In the genomic region with DNA sequence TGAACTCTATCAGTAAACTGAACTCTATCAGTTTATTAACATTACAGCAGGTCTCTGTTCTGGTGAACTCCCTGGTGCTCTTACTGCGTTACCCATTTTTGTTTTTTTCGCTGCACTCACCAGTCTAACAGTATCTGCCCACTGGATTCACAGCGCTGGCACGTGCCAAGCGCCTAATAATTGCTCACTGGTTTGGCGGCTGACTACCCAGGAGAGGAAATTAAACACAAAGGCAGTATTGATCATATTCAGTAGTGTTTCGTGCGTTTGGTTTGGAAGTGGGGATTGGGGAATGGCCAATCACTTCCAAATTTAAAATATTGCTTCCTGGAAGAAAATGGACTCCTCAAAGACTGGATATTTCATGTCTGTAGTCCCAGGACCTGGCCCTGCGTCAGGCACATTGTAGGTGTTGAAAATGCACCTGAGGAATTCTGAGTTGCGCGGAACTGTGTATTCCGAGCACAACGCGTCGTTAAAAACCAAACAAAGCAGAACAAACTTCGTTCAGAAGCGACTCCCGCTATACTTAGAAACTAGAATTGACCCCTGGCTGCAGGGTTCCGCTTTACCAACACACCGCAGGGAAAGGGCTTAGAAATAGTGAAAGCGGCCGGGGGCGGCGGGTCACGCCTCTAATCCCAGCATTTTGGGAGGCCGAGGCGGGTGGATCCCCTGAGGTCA, we compare ENCODE assay signal across 1 cellular context.
TF ChIP-seq lines count a peak whose summit lies in the region.

No MANE protein-coding gene starts in this region.

TF ChIP-seq in K562, 482 proteins besides CTCF, POLR2A, EP300 and RAD21 (continued from another document and continues in another):
- TF ChIP-seq YY1 (IDR thresholded peaks at IDR 0.05; ENCODE audit: borderline replicate concordance in 1 of 3, control insufficient read depth in 1 of 3, extremely low read depth in 1 of 3, insufficient read depth in 3 of 3, insufficient read length in 1 of 3, insufficient replicate concordance in 2 of 3, low read depth in 1 of 3, low read length in 2 of 3), result peak in 1 of 3 experiments; percentile 59
- no peak for TF ChIP-seq ARID1B (IDR thresholded peaks at IDR 0.05)
- TF ChIP-seq HNRNPL (IDR thresholded peaks at IDR 0.05; ENCODE audit: low read depth, low read length), result no peak
- no peak for TF ChIP-seq CHCHD3 (CRISPR knock-in tag; IDR thresholded peaks at IDR 0.05)
- TF ChIP-seq, protein P1, sequence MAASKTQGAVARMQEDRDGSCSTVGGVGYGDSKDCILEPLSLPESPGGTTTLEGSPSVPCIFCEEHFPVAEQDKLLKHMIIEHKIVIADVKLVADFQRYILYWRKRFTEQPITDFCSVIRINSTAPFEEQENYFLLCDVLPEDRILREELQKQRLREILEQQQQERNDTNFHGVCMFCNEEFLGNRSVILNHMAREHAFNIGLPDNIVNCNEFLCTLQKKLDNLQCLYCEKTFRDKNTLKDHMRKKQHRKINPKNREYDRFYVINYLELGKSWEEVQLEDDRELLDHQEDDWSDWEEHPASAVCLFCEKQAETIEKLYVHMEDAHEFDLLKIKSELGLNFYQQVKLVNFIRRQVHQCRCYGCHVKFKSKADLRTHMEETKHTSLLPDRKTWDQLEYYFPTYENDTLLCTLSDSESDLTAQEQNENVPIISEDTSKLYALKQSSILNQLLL (CRISPR knock-in tag; IDR thresholded peaks at IDR 0.05; ENCODE audit: borderline replicate concordance), result no peak
- no peak for TF ChIP-seq ZFP36 (IDR thresholded peaks at IDR 0.05; ENCODE audit: low read depth, low read length, partially characterized antibody)
- no peak for TF ChIP-seq BCL6 (CRISPR knock-in tag; IDR thresholded peaks at IDR 0.05)
- TF ChIP-seq MTA1 (IDR thresholded peaks at IDR 0.05; ENCODE audit: borderline replicate concordance), result no peak
- peak; percentile 2; the same call in 1 of the 2 replicates for TF ChIP-seq POLR2H (tag; IDR thresholded peaks at IDR 0.05; ENCODE audit: low read depth)
- TF ChIP-seq EGR1 (conservative IDR thresholded peaks at IDR 0.05), result peak; percentile 53
- TF ChIP-seq NCOA1 (IDR thresholded peaks at IDR 0.05; ENCODE audit: low read depth), result no peak
- TF ChIP-seq RBM15 (IDR thresholded peaks at IDR 0.05; ENCODE audit: insufficient read depth, low read length), result no peak
- TF ChIP-seq RBBP5 (IDR thresholded peaks at IDR 0.05; ENCODE audit: borderline replicate concordance, insufficient read depth, low read length, poor library complexity, severe bottlenecking), result peak; percentile 40
- no peak for TF ChIP-seq SREBF1 (IDR thresholded peaks at IDR 0.05; ENCODE audit: borderline replicate concordance, low read depth, low read length)
- no peak for TF ChIP-seq HNRNPUL1 (IDR thresholded peaks at IDR 0.05; ENCODE audit: low read length)
- 0 out of 2 replicates have a peak, but pooled peaks have one; percentile 13 for TF ChIP-seq FOXJ2 (tag; IDR thresholded peaks at IDR 0.05)
- no peak for TF ChIP-seq ZNF584 (CRISPR knock-in tag; IDR thresholded peaks at IDR 0.05; ENCODE audit: low read depth)
- no peak for TF ChIP-seq HDGF (IDR thresholded peaks at IDR 0.05)
- TF ChIP-seq PRPF4 (IDR thresholded peaks at IDR 0.05; ENCODE audit: insufficient read depth, low read depth, low read length, poor library complexity, severe bottlenecking), result no peak
- no peak for TF ChIP-seq HDAC3 (IDR thresholded peaks at IDR 0.05; ENCODE audit: borderline replicate concordance, partially characterized antibody)
- TF ChIP-seq ETV5 (CRISPR knock-in tag; IDR thresholded peaks at IDR 0.05; ENCODE audit: low read depth), result no peak
- TF ChIP-seq FOS (IDR thresholded peaks at IDR 0.05; ENCODE audit: extremely low read depth, insufficient read length), result no peak
- no peak for TF ChIP-seq SIN3A (IDR thresholded peaks at IDR 0.05; ENCODE audit: borderline replicate concordance in 2 of 2, control insufficient read depth in 1 of 2, low read depth in 2 of 2, low read length in 2 of 2)
- TF ChIP-seq NCOR1 (IDR thresholded peaks at IDR 0.05), result no peak
- TF ChIP-seq DPF2 (IDR thresholded peaks at IDR 0.05), result no peak
- TF ChIP-seq HLTF (IDR thresholded peaks at IDR 0.05), result no peak
- TF ChIP-seq ZNF699 (CRISPR knock-in tag; IDR thresholded peaks at IDR 0.05; ENCODE audit: insufficient replicate concordance), result no peak
- no peak for TF ChIP-seq TFE3 (CRISPR knock-in tag; IDR thresholded peaks at IDR 0.05)
- TF ChIP-seq MGA (IDR thresholded peaks at IDR 0.05), result peak; percentile 72
- TF ChIP-seq CBX3 (IDR thresholded peaks at IDR 0.05; ENCODE audit: borderline replicate concordance in 1 of 2, low read length in 2 of 2), result no peak
- TF ChIP-seq MECOM (CRISPR knock-in tag; IDR thresholded peaks at IDR 0.05), result no peak
- TF ChIP-seq ZNF589 (CRISPR knock-in tag; IDR thresholded peaks at IDR 0.05; ENCODE audit: low read depth), result no peak
- no peak for TF ChIP-seq ZNF780A (CRISPR knock-in tag; IDR thresholded peaks at IDR 0.05)
- TF ChIP-seq ZNF239 (CRISPR knock-in tag; IDR thresholded peaks at IDR 0.05), result no peak
- TF ChIP-seq CHD1 (IDR thresholded peaks at IDR 0.05; ENCODE audit: low read length), result peak; percentile 34
- TF ChIP-seq ZEB2 (IDR thresholded peaks at IDR 0.05), result no peak
- no peak for TF ChIP-seq FOXA1 (IDR thresholded peaks at IDR 0.05; ENCODE audit: borderline replicate concordance)
- TF ChIP-seq ELK3 (CRISPR knock-in tag; IDR thresholded peaks at IDR 0.05), result no peak
- TF ChIP-seq HNRNPK (IDR thresholded peaks at IDR 0.05; ENCODE audit: low read depth, low read length, poor library complexity, severe bottlenecking), result no peak
- TF ChIP-seq ZNF644 (tag; IDR thresholded peaks at IDR 0.05; ENCODE audit: low read depth), result 0 out of 2 replicates have a peak, but pooled peaks have one; percentile 0
- no peak for TF ChIP-seq ZNF449 (CRISPR knock-in tag; IDR thresholded peaks at IDR 0.05)
- TF ChIP-seq BACH1 (tag; IDR thresholded peaks at IDR 0.05), result 0 out of 2 replicates have a peak, but pooled peaks have one; percentile 11
